In the genomic region with DNA sequence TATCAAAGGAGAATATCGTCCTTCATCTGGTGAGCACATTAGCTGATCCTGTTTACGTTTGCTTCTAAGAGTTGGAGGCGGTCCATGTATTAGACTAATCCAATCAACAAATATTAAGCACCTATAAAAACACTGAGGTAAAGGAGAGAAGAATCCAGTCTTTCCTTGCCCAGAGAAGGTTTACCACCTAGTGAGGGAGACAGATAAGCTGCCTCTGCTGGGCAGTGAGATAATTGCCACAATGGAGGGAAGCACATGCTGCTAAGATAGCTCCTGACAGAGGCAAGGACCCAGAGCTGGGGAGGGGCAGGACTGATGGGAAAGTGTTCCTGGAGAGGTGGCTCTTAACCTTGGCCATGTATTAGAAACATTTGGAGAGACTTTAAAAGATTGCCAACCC, we compare ENCODE assay signal across 15 cellular contexts. TPM values are rescaled to one million over a fixed set of nuclear protein-coding genes. Genes with fewer than 3 reads are reported as not detected.
DNase-seq lines count a peak whose midpoint lies in the region; ATAC-seq and TF ChIP-seq lines count a peak whose summit lies in the region.
"Had no signal": no experiment of that assay in that cellular context is flagged by ENCODE, and none has a peak within 500 bp of the region (broad histone marks: within the 10 kb centered on the region; RNA-seq: fewer than 3 reads in every experiment).

No MANE protein-coding gene starts in this region.

- POLR2A ChIA-PET in OCI-LY7 (lab: Charles Lee) (no interaction called here), PC-9 (lab: Charles Lee; ENCODE audit: unreplicated experiment) (no interaction called here)

- H3K79me2 ChIP-seq in DOHH2 (ENCODE audit: control insufficient read depth, low read length) (no peaks in the 10 kb centered on the region), OCI-LY7 (ENCODE audit: insufficient read depth, low read depth, low read length) (no peaks in the 10 kb centered on the region), PC-9 (ENCODE audit: low read depth) (no peaks in the 10 kb centered on the region)

- H3K4me3 ChIP-seq in BLaER1, result no peak overlapping the region
- H3K4me3 ChIP-seq in DOHH2 (ENCODE audit: low read length), result no peak overlapping the region
- H3K4me3 ChIP-seq in OCI-LY7 (ENCODE audit: low read depth, low read length, poor library complexity, severe bottlenecking), result no peak overlapping the region
- H3K4me3 ChIP-seq in fibroblast of villous mesenchyme (ENCODE audit: low read depth, low read length), result no peak overlapping the region
- no peak overlapping the region for H3K4me3 ChIP-seq in PC-9

- H3K27ac ChIP-seq in BLaER1 (no peak overlapping the region), DOHH2 (ENCODE audit: low read depth, low read length) (no peak overlapping the region), OCI-LY7 (ENCODE audit: low read depth, low read length, poor library complexity, severe bottlenecking) (no peak overlapping the region), PC-9 (no peak overlapping the region)

- H3F3A ChIP-seq in DOHH2 (ENCODE audit: control insufficient read depth, insufficient read depth), result no peaks in the 10 kb centered on the region
- no peaks in the 10 kb centered on the region for H3F3A ChIP-seq in PC-9 (ENCODE audit: insufficient read depth, low read depth)

- intact Hi-C loops in OCI-LY7 (cut with micrococcal nuclease; ENCODE audit: unreplicated experiment), result no loop called here
- intact Hi-C loops in PC-9 (cut with micrococcal nuclease; ENCODE audit: unreplicated experiment), result no loop called here

- no peak for ATAC-seq in GM18909 (IDR thresholded peaks at IDR 0.05; ENCODE audit: poor library complexity, unreplicated experiment)
- ATAC-seq: activated CD8-positive, alpha-beta memory T cell treated with anti-CD3 and anti-CD28 coated beads, Interleukin-2, amount 10 ng/mL, durations not matched to agents 7 days and 5 days had no signal

- DNase-seq in OCI-LY7 (ENCODE audit: low spot score), result peak; percentile 1
- DNase-seq in fibroblast of villous mesenchyme (ENCODE audit: low read depth), result no peak
- DNase-seq in AG08395 (ENCODE audit: low spot score), result no peak
- DNase-seq in PC-9, result no peak
- DNase-seq: activated CD8-positive, alpha-beta memory T cell treated with anti-CD3 and anti-CD28 coated beads, Interleukin-2, amount 10 ng/mL, durations not matched to agents 7 days and 5 days; activated naive CD4-positive, alpha-beta T cell; dermis blood vessel endothelial cell; NCI-H1436 treated with DMSO at 0.1 percent for 48 hours; NCI-H526 treated with DMSO at 0.1 percent for 48 hours; SHP77 treated with DMSO at 0.1 percent for 48 hours; stimulated activated naive CD4-positive, alpha-beta T cell had no signal

- H3K27me3 ChIP-seq in BLaER1 (no peaks in the 10 kb centered on the region), DOHH2 (ENCODE audit: control insufficient read depth, low read length) (no peaks in the 10 kb centered on the region), PC-9 (ENCODE audit: insufficient read depth, low read depth) (no peaks in the 10 kb centered on the region)

- no peak overlapping the region for H3K9ac ChIP-seq in BLaER1

- no TSS peak for BruUV-seq in OCI-LY7 (replicated peaks; lab: Mats Ljungman, UMichigan)
- BruUV-seq in PC-9 (replicated peaks; lab: Mats Ljungman, UMichigan), result no TSS peak

- H3K4me1 ChIP-seq in BLaER1 (peaks cover 32% of the 10 kb centered on the region), DOHH2 (ENCODE audit: control insufficient read depth, low read length) (peaks cover 8% of the 10 kb centered on the region), OCI-LY7 (ENCODE audit: insufficient read depth, low read length, poor library complexity, severe bottlenecking) (no peaks in the 10 kb centered on the region), PC-9 (replicated peaks; ENCODE audit: insufficient read depth) (no peaks in the 10 kb centered on the region)
- H3K4me1 ChIP-seq: Caco-2 had no signal

- no peaks in the 10 kb centered on the region for H3K36me3 ChIP-seq in BLaER1
- H3K36me3 ChIP-seq in DOHH2 (ENCODE audit: control insufficient read depth, low read length), result no peaks in the 10 kb centered on the region
- H3K36me3 ChIP-seq in OCI-LY7 (ENCODE audit: insufficient read depth, low read length), result no peaks in the 10 kb centered on the region
- H3K36me3 ChIP-seq in PC-9 (ENCODE audit: low read depth), result no peaks in the 10 kb centered on the region

- TF ChIP-seq CTCF in DOHH2 (IDR thresholded peaks at IDR 0.05; ENCODE audit: low read depth, low read length, poor library complexity, severe bottlenecking), result peak; percentile 48
- peak; percentile 29 for TF ChIP-seq CTCF in OCI-LY7 (conservative IDR thresholded peaks at IDR 0.05; ENCODE audit: low read length)
- TF ChIP-seq CTCF in fibroblast of villous mesenchyme (IDR thresholded peaks at IDR 0.05; ENCODE audit: insufficient read depth, low read depth, low read length), result peak; percentile 6
- no peak for TF ChIP-seq CTCF in PC-9 (conservative IDR thresholded peaks at IDR 0.05)

- H3K9me3 ChIP-seq in BLaER1 (peaks cover 9% of the 10 kb centered on the region), DOHH2 (ENCODE audit: control insufficient read depth, insufficient read depth, low read length) (no peaks in the 10 kb centered on the region), OCI-LY7 (ENCODE audit: low read length) (no peaks in the 10 kb centered on the region), PC-9 (ENCODE audit: insufficient read depth, low read depth) (no peaks in the 10 kb centered on the region)
- H3K9me3 ChIP-seq: Caco-2 had no signal

- no peak overlapping the region for H2AFZ ChIP-seq in OCI-LY7 (ENCODE audit: low read length)
- H2AFZ ChIP-seq in PC-9, result no peak overlapping the region

- no peaks in the 10 kb centered on the region for H4K20me1 ChIP-seq in BLaER1
- no peaks in the 10 kb centered on the region for H4K20me1 ChIP-seq in DOHH2 (ENCODE audit: control insufficient read depth, insufficient read depth, low read depth, low read length)
- no peaks in the 10 kb centered on the region for H4K20me1 ChIP-seq in OCI-LY7 (ENCODE audit: insufficient read depth, low read length)
- no peaks in the 10 kb centered on the region for H4K20me1 ChIP-seq in PC-9 (ENCODE audit: insufficient read depth)

- CTCF ChIA-PET in OCI-LY7 (lab: Charles Lee; ENCODE audit: unreplicated experiment) (no interaction called here), PC-9 (lab: Charles Lee) (no interaction called here)

- no peaks in the 10 kb centered on the region for H3K9me2 ChIP-seq in DOHH2 (replicated peaks; ENCODE audit: control insufficient read depth, low read length)
- H3K9me2 ChIP-seq in OCI-LY7 (ENCODE audit: insufficient read depth, low read length), result no peaks in the 10 kb centered on the region
- H3K9me2 ChIP-seq in PC-9 (ENCODE audit: insufficient read depth), result no peaks in the 10 kb centered on the region

- H3K4me2 ChIP-seq in BLaER1 (peak overlapping the region; percentile 53), DOHH2 (ENCODE audit: low read length) (no peak overlapping the region), OCI-LY7 (ENCODE audit: low read length) (no peak overlapping the region), PC-9 (no peak overlapping the region)

RNA-seq across cellular contexts. Expression of a gene that starts 36.7 kb away (rescaled TPM):
- total RNA-seq in OCI-LY7 (2014; rRNA removed; shearing (Covaris generic)), result 0.28 TPM in 1 of 2 replicates, not detected in the other
- total RNA-seq in OCI-LY7 (2022) (not detected in 2 replicates), fibroblast of villous mesenchyme (under 0.01 TPM in 1 of 2 replicates, not detected in the other), PC-9 (2021) (not detected in 2 replicates)
- total RNA-seq: Caco-2, dermis blood vessel endothelial cell had no signal
